In the genomic region with DNA sequence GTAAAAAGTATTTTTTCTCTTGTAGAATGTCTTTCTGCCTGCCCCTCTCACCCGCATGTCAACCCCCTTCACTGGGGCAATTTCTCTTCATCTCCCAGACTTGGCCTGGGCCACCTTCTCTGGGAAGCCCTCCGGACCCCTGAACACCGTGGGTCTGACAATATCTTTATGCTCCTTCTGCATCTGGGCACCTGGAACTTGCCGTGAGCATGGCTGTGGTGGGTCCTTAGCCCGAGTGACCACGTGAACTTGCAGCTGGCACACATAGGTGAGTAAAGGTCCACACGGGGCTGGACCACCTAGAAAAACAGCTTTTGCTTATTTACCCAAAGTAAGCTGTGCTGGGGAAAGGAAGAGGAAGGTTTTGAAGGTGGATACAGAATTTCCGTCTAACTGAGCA, we compare ENCODE assay signal across 17 cellular contexts.
DNase-seq lines count a peak whose midpoint lies in the region; ATAC-seq and TF ChIP-seq lines count a peak whose summit lies in the region.
"Had no signal": no experiment of that assay in that cellular context is flagged by ENCODE, and none has a peak within 500 bp of the region (broad histone marks: within the 10 kb centered on the region; RNA-seq: fewer than 3 reads in every experiment).

No MANE protein-coding gene starts in this region.

- no peak overlapping the region for H3K27ac ChIP-seq in heart right ventricle
- H3K27ac ChIP-seq: C4-2B had no signal

- peaks cover 0 to 24% (median 0%) of the 10 kb centered on the region in 11 donors for H3K9me3 ChIP-seq in heart right ventricle

- H3K4me1 Mint-ChIP-seq in neural crest cell, result no peaks in the 10 kb centered on the region
- H3K4me1 Mint-ChIP-seq in osteocyte (ENCODE audit: unreplicated experiment), result no peaks in the 10 kb centered on the region
- H3K4me1 Mint-ChIP-seq: GM23338 had no signal

- H3K27me3 Mint-ChIP-seq in neural crest cell (ENCODE audit: low read depth), result no peaks in the 10 kb centered on the region
- H3K27me3 Mint-ChIP-seq in osteocyte (ENCODE audit: unreplicated experiment), result no peaks in the 10 kb centered on the region
- H3K27me3 Mint-ChIP-seq: CD4-positive, alpha-beta T cell had no signal

- no peaks in the 10 kb centered on the region for H3K36me3 ChIP-seq in heart right ventricle

- H3K27ac Mint-ChIP-seq in neural crest cell (ENCODE audit: unreplicated experiment), result peak overlapping the region; percentile 65
- no peak overlapping the region for H3K27ac Mint-ChIP-seq in osteocyte (ENCODE audit: unreplicated experiment)
- H3K27ac Mint-ChIP-seq: CD4-positive, alpha-beta T cell; GM23338; H9 had no signal

- no peaks in the 10 kb centered on the region for H3K4me1 ChIP-seq in heart right ventricle

- intact Hi-C loops in cardiac septum (cut with DNase I), result no loop called here
- intact Hi-C loops in heart right ventricle (cut with DNase I), result no loop called here

- peaks cover 14% of the 10 kb centered on the region for H3K9me3 Mint-ChIP-seq in neural crest cell
- H3K9me3 Mint-ChIP-seq in osteocyte (ENCODE audit: unreplicated experiment), result peaks cover 30% of the 10 kb centered on the region
- H3K9me3 Mint-ChIP-seq: CD4-positive, alpha-beta T cell had no signal

- H3K4me3 Mint-ChIP-seq in neural crest cell, result no peak overlapping the region
- H3K4me3 Mint-ChIP-seq in osteocyte (ENCODE audit: unreplicated experiment), result no peak overlapping the region
- H3K4me3 Mint-ChIP-seq: CD4-positive, alpha-beta T cell; CD8-positive, alpha-beta memory T cell; GM23338; H9 had no signal

- ATAC-seq in heart right ventricle, result no peak
- ATAC-seq: GM12878, GM23338, HCT116 had no signal

- DNase-seq in cardiac septum (ENCODE audit: low spot score) (peak; percentile 27), heart right ventricle (no peak), neural crest cell (ENCODE audit: low read depth, low spot score) (no peak), osteocyte (ENCODE audit: extremely low spot score, unreplicated experiment) (peak; percentile 71), HK-2 (ENCODE audit: unreplicated experiment) (no peak), germinal center (ENCODE audit: low spot score) (no peak)
- DNase-seq: CD4-positive, alpha-beta T cell; CD8-positive, alpha-beta memory T cell; DMS 273 treated with DMSO at 0.1 percent for 48 hours; DMS79; EL; GDM1; H9 had no signal

- 81 to 83% methylated on average over 8 of the region's 8 CpGs for WGBS in heart right ventricle, 2 donors

- H3K36me3 Mint-ChIP-seq in neural crest cell (ENCODE audit: low read depth), result peaks cover 10% of the 10 kb centered on the region
- H3K36me3 Mint-ChIP-seq in osteocyte (ENCODE audit: unreplicated experiment), result no peaks in the 10 kb centered on the region
- H3K36me3 Mint-ChIP-seq: CD8-positive, alpha-beta memory T cell had no signal

- peaks cover 0 to 14% (median 2%) of the 10 kb centered on the region in 7 donors for H3K27me3 ChIP-seq in heart right ventricle

- TF ChIP-seq CTCF in heart right ventricle (IDR thresholded peaks at IDR 0.05) (no peak), neural crest cell (conservative IDR thresholded peaks at IDR 0.05) (no peak), osteocyte (IDR thresholded peaks at IDR 0.05) (no peak)

- no peak overlapping the region for H3K4me3 ChIP-seq in heart right ventricle
- H3K4me3 ChIP-seq: GM12878, GM23338 had no signal

Comparison
In these comparisons a context has a peak if more than half of its experiments do, and no peak if none do; other contexts are left out.
1. DNase-seq: peak in cardiac septum (single experiment) and osteocyte (single experiment); none in heart right ventricle (0 of 2), neural crest cell (single experiment), HK-2 (single experiment) and germinal center (single experiment).